24 cellular contexts compared by ENCODE assay signal in genomic region chr9:136137321-136138054, GRCh38. TPM values are rescaled to one million over a fixed set of nuclear protein-coding genes. Genes with fewer than 3 reads are reported as not detected.
DNase-seq lines count a peak whose midpoint lies in the region; FAIRE-seq and TF ChIP-seq lines count a peak whose summit lies in the region.
"Had no signal": no experiment of that assay in that cellular context is flagged by ENCODE, and none has a peak within 500 bp of the region (broad histone marks: within the 10 kb centered on the region; RNA-seq: fewer than 3 reads in every experiment).

No MANE protein-coding gene starts in this region.

- H3K27me3 Mint-ChIP-seq in CD14-positive monocyte (ENCODE audit: low read depth in 3 of 3), result peaks cover 18 to 39% (median 36%) of the 10 kb centered on the region in 3 donors

- no peaks in the 10 kb centered on the region for H3K36me3 Mint-ChIP-seq in CD14-positive monocyte
- H3K36me3 Mint-ChIP-seq: activated naive CD4-positive, alpha-beta T cell treated with anti-CD3 and anti-CD28 coated beads, Interleukin-2, amount 50 U/mL, for 72 hours; stimulated activated effector memory CD8-positive, alpha-beta T cell treated with anti-CD3 and anti-CD28 coated beads, Interleukin-12 subunit alpha, Interleukin-12 subunit beta, amount 100 ng/mL, for 72 hours had no signal

- TF ChIP-seq POLR2A in H54 (IDR thresholded peaks at IDR 0.05; ENCODE audit: low read depth, low read length), result no peak
- TF ChIP-seq POLR2A in lower leg skin (IDR thresholded peaks at IDR 0.05), result no peak

- intact Hi-C loops in lower leg skin (cut with DNase I; ENCODE audit: low total_unique reads), result no loop called here
- intact Hi-C loops in CD14-positive monocyte (cut with micrococcal nuclease), result no loop called here

- H3K4me3 ChIP-seq in lower leg skin (ENCODE audit: low read depth, poor library complexity, severe bottlenecking), result no peak overlapping the region
- H3K4me3 ChIP-seq: esophagus squamous epithelium, gastrocnemius medialis, GM23338, K562, tibial nerve had no signal

- H3K4me3 Mint-ChIP-seq in CD14-positive monocyte, result no peak overlapping the region
- H3K4me3 Mint-ChIP-seq: activated T-helper 1 cell treated with anti-CD3 and anti-CD28 coated beads, Interleukin-12 subunit alpha, Interleukin-12 subunit beta, Interleukin-2, Interleukin-4 antibody, amounts not matched to agents 30 ng/mL and 10 ng/mL and 1 ng/mL, durations not matched to agents 14 hours and 24 hours and 36 hours; GM23338; stimulated activated effector memory CD8-positive, alpha-beta T cell treated with anti-CD3 and anti-CD28 coated beads, Interleukin-12 subunit alpha, Interleukin-12 subunit beta, amount 100 ng/mL, for 72 hours had no signal

- TF ChIP-seq CTCF in lower leg skin (IDR thresholded peaks at IDR 0.05) (no peak), CD14-positive monocyte (IDR thresholded peaks at IDR 0.05) (no peak)

- WGBS in lower leg skin, 2 donors, result 50 to 60% methylated on average over 17 to 24 of the region's 24 CpGs

- H3K4me1 Mint-ChIP-seq in CD14-positive monocyte, result peaks cover 5% of the 10 kb centered on the region

- H3K9me3 Mint-ChIP-seq in CD14-positive monocyte, result peaks cover 0 to 9% (median 4%) of the 10 kb centered on the region in 7 donors
- H3K9me3 Mint-ChIP-seq: activated naive CD4-positive, alpha-beta T cell treated with anti-CD3 and anti-CD28 coated beads, Interleukin-2, amount 50 U/mL, for 72 hours; activated T-helper 1 cell treated with anti-CD3 and anti-CD28 coated beads, Interleukin-12 subunit alpha, Interleukin-12 subunit beta, Interleukin-2, Interleukin-4 antibody, amounts not matched to agents 30 ng/mL and 10 ng/mL and 1 ng/mL, durations not matched to agents 14 hours and 24 hours and 36 hours; GM23338; stimulated activated effector memory CD8-positive, alpha-beta T cell treated with anti-CD3 and anti-CD28 coated beads, Interleukin-12 subunit alpha, Interleukin-12 subunit beta, amount 100 ng/mL, for 72 hours had no signal

- peak; percentile 22 for DNase-seq in COLO668 (lab: John Stamatoyannopoulos, UW; ENCODE audit: unreplicated experiment)
- peak; percentile 68 for DNase-seq in H54 (ENCODE audit: insufficient read length, low spot score)
- DNase-seq in RCC 7860 (ENCODE audit: low spot score), result peak; percentile 40
- DNase-seq in kidney tubule cell (ENCODE audit: low spot score), result peak; percentile 54
- DNase-seq in lower leg skin (ENCODE audit: low spot score in 2 of 2), result no peak
- DNase-seq in superior temporal gyrus (ENCODE audit: extremely low spot score), result no peak
- DNase-seq in CD14-positive monocyte (ENCODE audit: low spot score), result no peak
- no peak for DNase-seq in activated gamma-delta T cell treated with Interleukin-2 at 50 U/mL for 16 hours
- DNase-seq: activated CD4-positive, alpha-beta T cell treated with anti-CD3 and anti-CD28 coated beads for 48 hours; effector CD8-positive, alpha-beta T cell; esophagus squamous epithelium; gastrocnemius medialis; islet precursor cell; NCI-H1694; NCI-H748 treated with DMSO at 0.1 percent for 48 hours; SHP77 treated with DMSO at 0.1 percent for 48 hours; small intestine; stimulated activated CD4-positive, alpha-beta T cell treated with anti-CD3 and anti-CD28 coated beads, Interleukin-2, amount 100 ng/mL, for 24 hours had no signal

- H3K27ac Mint-ChIP-seq in CD14-positive monocyte, result no peak overlapping the region
- H3K27ac Mint-ChIP-seq: activated naive CD4-positive, alpha-beta T cell treated with anti-CD3 and anti-CD28 coated beads, Interleukin-2, amount 50 U/mL, for 72 hours; activated T-helper 1 cell treated with anti-CD3 and anti-CD28 coated beads, Interleukin-12 subunit alpha, Interleukin-12 subunit beta, Interleukin-2, Interleukin-4 antibody, amounts not matched to agents 30 ng/mL and 10 ng/mL and 1 ng/mL, durations not matched to agents 14 hours and 24 hours and 36 hours; GM23338; stimulated activated effector memory CD8-positive, alpha-beta T cell treated with anti-CD3 and anti-CD28 coated beads, Interleukin-12 subunit alpha, Interleukin-12 subunit beta, amount 100 ng/mL, for 72 hours had no signal

- no peak for FAIRE-seq in H54 (lab: Jason Lieb, UNC)
- no peak for FAIRE-seq in RCC 7860 (lab: Jason Lieb, UNC)
- FAIRE-seq: K562, small intestine had no signal

RNA-seq across cellular contexts. Expression of gene TMEM250, which starts 18.8 kb away (rescaled TPM):
- total RNA-seq in lower leg skin, result 10 to 100 TPM; 52.3 to 62.9 (median 55.1) TPM
- 10 to 100 TPM; 30.9 to 38.0 TPM for polyA plus RNA-seq in CD14-positive monocyte

RNA-seq across cellular contexts. Expression of gene NACC2, which starts 42.4 kb away (rescaled TPM):
- 10 to 100 TPM in 3 of 4 donors, 1 to 10 TPM in 1; 9.1 to 17.3 (median 13.4) TPM for total RNA-seq in lower leg skin
- polyA plus RNA-seq in CD14-positive monocyte, result 1 to 10 TPM; 8.1 to 8.7 TPM

Comparison
In these comparisons a context has a peak if more than half of its experiments do, and no peak if none do; other contexts are left out.
1. DNase-seq: peak in COLO668 (single experiment), H54 (single experiment), RCC 7860 (single experiment) and kidney tubule cell (single experiment); none in lower leg skin (0 of 2), superior temporal gyrus (single experiment), CD14-positive monocyte (single experiment) and activated gamma-delta T cell treated with Interleukin-2 at 50 U/mL for 16 hours (single experiment).